Comparison of ENCODE assay signal across 1 cellular context in genomic region chr22:50602338-50602700, GRCh38.
TF ChIP-seq lines count a peak whose summit lies in the region.

No MANE protein-coding gene starts in this region.

TF ChIP-seq in endothelial cell of umbilical vein, 7 proteins besides CTCF, POLR2A, EP300 and RAD21:
- TF ChIP-seq GATA2 (IDR thresholded peaks at IDR 0.05; ENCODE audit: insufficient read depth, insufficient read length, low read depth, low read length) (no peak), POLR2AphosphoS5 (IDR thresholded peaks at IDR 0.05; ENCODE audit: insufficient read depth, low read depth, low read length) (no peak), MAX (IDR thresholded peaks at IDR 0.05; ENCODE audit: insufficient read depth, insufficient read length) (no peak), EZH2 (IDR thresholded peaks at IDR 0.05; ENCODE audit: borderline replicate concordance, low read depth, low read length, severe bottlenecking) (peak; percentile 46), FOS (IDR thresholded peaks at IDR 0.05; ENCODE audit: borderline replicate concordance, insufficient read depth, low read length) (no peak), JUN (IDR thresholded peaks at IDR 0.05; ENCODE audit: borderline replicate concordance, insufficient read depth, insufficient read length, low read depth) (no peak)
